9 cellular contexts compared by ENCODE assay signal in genomic region chr7:116786791-116787443, GRCh38.
DNase-seq lines count a peak whose midpoint lies in the region; ATAC-seq and TF ChIP-seq lines count a peak whose summit lies in the region.
"Had no signal": no experiment of that assay in that cellular context is flagged by ENCODE, and none has a peak within 500 bp of the region (broad histone marks: within the 10 kb centered on the region; RNA-seq: fewer than 3 reads in every experiment).

No MANE protein-coding gene starts in this region.

- CTCF ChIA-PET in Caco-2 (lab: Charles Lee), result interaction anchor here (1.1 to 1.4 kb wide), 2 partner anchors 195 to 198 kb away, joined by 3 to 6 read pairs; no protein-coding TSS in a partner anchor

- no peaks in the 10 kb centered on the region for H3K27me3 ChIP-seq in Caco-2 (replicated peaks; ENCODE audit: control insufficient read depth, insufficient read depth, low read length)
- H3K27me3 ChIP-seq: SJCRH30 had no signal

- peaks cover 6% of the 10 kb centered on the region for H3K36me3 ChIP-seq in Caco-2 (ENCODE audit: control insufficient read depth, insufficient read depth, low read length)

- peaks cover 6% of the 10 kb centered on the region for H3K4me1 Mint-ChIP-seq in Caco-2 (ENCODE audit: low read depth, unreplicated experiment)
- no peaks in the 10 kb centered on the region for H3K4me1 Mint-ChIP-seq in stimulated activated naive B cell treated with anti-CD40 and anti-IgM and Interleukin-4, amounts not matched to agents 10 μg/mL and 1 μg/mL and 100 μg/mL, for 72 hours

- H3K4me3 Mint-ChIP-seq in Caco-2 (ENCODE audit: unreplicated experiment), result no peak overlapping the region
- no peak overlapping the region for H3K4me3 Mint-ChIP-seq in stimulated activated naive B cell treated with anti-CD40 and anti-IgM and Interleukin-4, amounts not matched to agents 10 μg/mL and 1 μg/mL and 100 μg/mL, for 72 hours

- H3K27me3 Mint-ChIP-seq in Caco-2 (ENCODE audit: insufficient read depth, unreplicated experiment), result no peaks in the 10 kb centered on the region
- no peaks in the 10 kb centered on the region for H3K27me3 Mint-ChIP-seq in stimulated activated naive B cell treated with anti-CD40 and anti-IgM and Interleukin-4, amounts not matched to agents 10 μg/mL and 1 μg/mL and 100 μg/mL, for 72 hours

- ATAC-seq in GM18858 (IDR thresholded peaks at IDR 0.05; ENCODE audit: unreplicated experiment) (peak; percentile 99), HG02870 (IDR thresholded peaks at IDR 0.05; ENCODE audit: unreplicated experiment) (peak; percentile 99)
- ATAC-seq in stimulated activated naive B cell treated with anti-CD40 and anti-IgM and Interleukin-4, amounts not matched to agents 10 μg/mL and 1 μg/mL and 100 μg/mL, for 72 hours (replicated peaks), result peak; percentile 99

- H3K9me3 Mint-ChIP-seq in Caco-2 (ENCODE audit: unreplicated experiment), result no peaks in the 10 kb centered on the region
- H3K9me3 Mint-ChIP-seq in stimulated activated naive B cell treated with anti-CD40 and anti-IgM and Interleukin-4, amounts not matched to agents 10 μg/mL and 1 μg/mL and 100 μg/mL, for 72 hours, result no peaks in the 10 kb centered on the region

- H3K4me3 ChIP-seq in Caco-2 (ENCODE audit: low read depth, low read length) (no peak overlapping the region), fibroblast of pulmonary artery (replicated peaks; ENCODE audit: low read depth, low read length) (no peak overlapping the region)
- H3K4me3 ChIP-seq: SJCRH30 had no signal

- no peaks in the 10 kb centered on the region for H3K9me3 ChIP-seq in Caco-2
- H3K9me3 ChIP-seq: SJCRH30 had no signal

- DNase-seq in Caco-2, result peak in 1 of 2 experiments; percentile 42
- DNase-seq in NOMO-1 treated with dmso at 0.1 percent for 144 hours (lab: John Stamatoyannopoulos, UW; ENCODE audit: unreplicated experiment), result peak; percentile 51
- peak; percentile 56 for DNase-seq in fibroblast of pulmonary artery (ENCODE audit: low read depth)
- peak; percentile 60 for DNase-seq in stimulated activated naive B cell treated with anti-CD40 and anti-IgM and Interleukin-4, amounts not matched to agents 10 μg/mL and 1 μg/mL and 100 μg/mL, for 72 hours
- no peak for DNase-seq in NCI-H2029 (lab: John Stamatoyannopoulos, UW)
- DNase-seq in GOT3 (lab: John Stamatoyannopoulos, UW), result no peak

- intact Hi-C loops in Caco-2 (cut with micrococcal nuclease; ENCODE audit: unreplicated experiment), result loop anchor here (1.0 to 5.0 kb wide), 2 partner anchors 116 to 195 kb away; no protein-coding TSS in a partner anchor

- POLR2A ChIA-PET in Caco-2 (lab: Charles Lee), result no interaction called here

- no peak overlapping the region for H3K27ac Mint-ChIP-seq in Caco-2 (ENCODE audit: unreplicated experiment)
- H3K27ac Mint-ChIP-seq in stimulated activated naive B cell treated with anti-CD40 and anti-IgM and Interleukin-4, amounts not matched to agents 10 μg/mL and 1 μg/mL and 100 μg/mL, for 72 hours, result no peak overlapping the region

- TF ChIP-seq CTCF in Caco-2 (IDR thresholded peaks at IDR 0.05; ENCODE audit: insufficient read depth in 1 of 2, low read depth in 1 of 2, low read length in 1 of 2, severe bottlenecking in 1 of 2, unreplicated experiment in 1 of 2) (peak; percentile 38 to 51), fibroblast of pulmonary artery (IDR thresholded peaks at IDR 0.05; ENCODE audit: low read length, missing control alignments) (peak; percentile 52)

- BruUV-seq in Caco-2 (replicated peaks; lab: Mats Ljungman, UMichigan), result no TSS peak

- H3K36me3 Mint-ChIP-seq in Caco-2 (ENCODE audit: insufficient read depth, unreplicated experiment), result peaks cover 21% of the 10 kb centered on the region
- no peaks in the 10 kb centered on the region for H3K36me3 Mint-ChIP-seq in stimulated activated naive B cell treated with anti-CD40 and anti-IgM and Interleukin-4, amounts not matched to agents 10 μg/mL and 1 μg/mL and 100 μg/mL, for 72 hours

- peaks cover 28% of the 10 kb centered on the region for H3K4me1 ChIP-seq in Caco-2

Comparison
In these comparisons a context has a peak if more than half of its experiments do, and no peak if none do; other contexts are left out.
1. DNase-seq: peak in NOMO-1 treated with dmso at 0.1 percent for 144 hours (single experiment), fibroblast of pulmonary artery (single experiment) and stimulated activated naive B cell treated with anti-CD40 and anti-IgM and Interleukin-4, amounts not matched to agents 10 μg/mL and 1 μg/mL and 100 μg/mL, for 72 hours (single experiment); none in NCI-H2029 (single experiment) and GOT3 (single experiment).
2. Peak in every context shown above with its lines, with median percentiles within 50 percentile points of each other: ATAC-seq.